ENCODE assay signal across 19 cellular contexts in the genomic region with DNA sequence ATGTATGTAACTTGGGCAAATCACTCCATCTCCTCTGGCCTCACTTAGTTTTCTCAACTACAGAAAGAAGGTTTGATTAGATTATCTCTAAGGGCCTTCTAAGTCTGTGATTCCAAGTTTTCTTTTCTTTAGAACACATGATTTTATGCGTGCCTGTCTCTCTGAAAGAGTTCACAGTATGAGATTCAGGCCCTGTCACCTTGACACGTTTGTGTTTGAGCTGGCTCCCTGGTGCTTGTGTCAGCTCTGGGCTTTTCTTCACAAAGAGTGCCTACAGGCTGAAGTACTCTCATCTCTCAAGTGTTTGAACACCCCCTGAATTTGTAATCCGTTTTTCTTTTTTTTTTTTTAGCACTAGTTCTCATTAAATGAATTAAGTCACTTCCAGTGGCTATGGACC.
DNase-seq lines count a peak whose midpoint lies in the region; ATAC-seq and TF ChIP-seq lines count a peak whose summit lies in the region.
"Had no signal": no experiment of that assay in that cellular context is flagged by ENCODE, and none has a peak within 500 bp of the region (broad histone marks: within the 10 kb centered on the region; RNA-seq: fewer than 3 reads in every experiment).

No MANE protein-coding gene starts in this region.

- ATAC-seq in HG02798 (IDR thresholded peaks at IDR 0.05; ENCODE audit: poor library complexity, unreplicated experiment): no peak
- no peak for ATAC-seq in HG03196 (IDR thresholded peaks at IDR 0.05; ENCODE audit: unreplicated experiment)
- ATAC-seq in GM21515 (IDR thresholded peaks at IDR 0.05; ENCODE audit: unreplicated experiment): no peak

- WGBS in ectodermal cell, 2 experiments: 28 to 39% methylated on average over 3 of the region's 3 CpGs

- peak overlapping the region; percentile 53 for H3K27ac Mint-ChIP-seq in type B pancreatic cell
- H3K27ac Mint-ChIP-seq: CD4-positive, alpha-beta T cell had no signal

- H3K4me1 ChIP-seq in ectodermal cell (ENCODE audit: control insufficient read depth, insufficient read depth, low read length): peaks cover 6% of the 10 kb centered on the region
- H3K4me1 ChIP-seq: Caco-2 had no signal

- peaks cover 4% of the 10 kb centered on the region for H3K36me3 Mint-ChIP-seq in type B pancreatic cell

- no peaks in the 10 kb centered on the region for H3K9me3 ChIP-seq in ectodermal cell (ENCODE audit: control insufficient read depth, low read length)
- H3K9me3 ChIP-seq: Caco-2 had no signal

- no peak for TF ChIP-seq CTCF in type B pancreatic cell (conservative IDR thresholded peaks at IDR 0.05)

- no peaks in the 10 kb centered on the region for H3K27me3 ChIP-seq in ectodermal cell (ENCODE audit: control insufficient read depth, insufficient read depth, low read length, poor library complexity, severe bottlenecking)

- H3K4me3 ChIP-seq in ectodermal cell (ENCODE audit: insufficient read depth, low read depth, low read length): no peak overlapping the region

- H3K4me3 Mint-ChIP-seq in type B pancreatic cell: no peak overlapping the region
- H3K4me3 Mint-ChIP-seq: CD4-positive, alpha-beta T cell had no signal

- no peaks in the 10 kb centered on the region for H3K36me3 ChIP-seq in ectodermal cell (ENCODE audit: control insufficient read depth, insufficient read depth, low read length)

- peaks cover 5% of the 10 kb centered on the region for H3K9me3 Mint-ChIP-seq in type B pancreatic cell
- H3K9me3 Mint-ChIP-seq: CD4-positive, alpha-beta T cell had no signal

- DNase-seq in NCI-H510A treated with DMSO at 0.1 percent for 48 hours (lab: John Stamatoyannopoulos, UW): peak; percentile 6
- DNase-seq in NCI-H510A (lab: John Stamatoyannopoulos, UW): no peak
- peak; percentile 90 for DNase-seq in NCI-H345 (lab: John Stamatoyannopoulos, UW)
- DNase-seq in type B pancreatic cell (ENCODE audit: extremely low spot score, unreplicated experiment): no peak
- DNase-seq: Caco-2; CD4-positive, alpha-beta T cell; DMS153; EL; NCI-H446; NK-92 treated with Interleukin-12 subunit alpha and Interleukin-12 subunit beta, amount 100 ng/mL, for 24 hours; Right ventricle myocardium superior; SW 1271; T-helper 2 cell had no signal

- peak overlapping the region; percentile 17 for H3K27ac ChIP-seq in ectodermal cell (ENCODE audit: insufficient read depth, low read depth, low read length, poor library complexity, severe bottlenecking)
- H3K27ac ChIP-seq: HL-60, KMS-11 had no signal

- H3K4me1 Mint-ChIP-seq in type B pancreatic cell (ENCODE audit: unreplicated experiment): peaks cover 5% of the 10 kb centered on the region

- no peaks in the 10 kb centered on the region for H3K27me3 Mint-ChIP-seq in type B pancreatic cell
- H3K27me3 Mint-ChIP-seq: CD4-positive, alpha-beta T cell had no signal

Comparison
In these comparisons a context has a peak if more than half of its experiments do, and no peak if none do; other contexts are left out.
1. DNase-seq: peak in NCI-H510A treated with DMSO at 0.1 percent for 48 hours (single experiment) and NCI-H345 (single experiment); none in NCI-H510A (single experiment) and type B pancreatic cell (single experiment).